12 cellular contexts compared by ENCODE assay signal in genomic region chr2:118055512-118056164, GRCh38. TPM values are rescaled to one million over a fixed set of nuclear protein-coding genes. Genes with fewer than 3 reads are reported as not detected.
A peak's percentile ranks its signal among the peaks of the same experiment; 100 is the strongest.
DNase-seq lines count a peak whose midpoint lies in the region; ATAC-seq and TF ChIP-seq lines count a peak whose summit lies in the region.
"Had no signal": no experiment of that assay in that cellular context is flagged by ENCODE, and none has a peak within 500 bp of the region (broad histone marks: within the 10 kb centered on the region; RNA-seq: fewer than 3 reads in every experiment).

No MANE protein-coding gene starts in this region.

- no peaks in the 10 kb centered on the region for H3F3A ChIP-seq in PC-3 (ENCODE audit: low read length, unreplicated experiment)

- no peaks in the 10 kb centered on the region for H4K20me1 ChIP-seq in PC-3 (ENCODE audit: low read length)

- H3K27me3 ChIP-seq in A673 (replicated peaks; ENCODE audit: insufficient read depth, low read depth, low read length, poor library complexity) (no peaks in the 10 kb centered on the region), PC-3 (ENCODE audit: low read length) (no peaks in the 10 kb centered on the region)
- H3K27me3 ChIP-seq: cardiac muscle cell had no signal

- H3K4me1 Mint-ChIP-seq in nephron progenitor cell: peaks cover 58% of the 10 kb centered on the region

- no peak overlapping the region for H2AFZ ChIP-seq in PC-3 (ENCODE audit: low read length)

- DNase-seq in nephron progenitor cell (peak; percentile 21), A673 (ENCODE audit: low spot score) (no peak), Right ventricle myocardium superior (no peak), NCI-H1105 treated with DMSO at 0.1 percent for 48 hours (lab: John Stamatoyannopoulos, UW) (no peak), PC-3 (no peak)
- DNase-seq: activated CD8-positive, alpha-beta T cell treated with anti-CD3 and anti-CD28 coated beads for 36 hours; EL had no signal

- POLR2A ChIA-PET in A673 (lab: Charles Lee; ENCODE audit: low non-redundant PET) (no interaction called here), PC-3 (lab: Charles Lee; ENCODE audit: unreplicated experiment) (no interaction called here)

- no peak overlapping the region for H3K9ac ChIP-seq in PC-3 (ENCODE audit: low read length)

- H3K27ac ChIP-seq in A673 (ENCODE audit: low read depth, low read length, poor library complexity, severe bottlenecking) (no peak overlapping the region), PC-3 (ENCODE audit: low read length) (no peak overlapping the region)
- H3K27ac ChIP-seq: cardiac muscle cell had no signal

- TF ChIP-seq CTCF in nephron progenitor cell (IDR thresholded peaks at IDR 0.05) (no peak), A673 (conservative IDR thresholded peaks at IDR 0.05; ENCODE audit: low read depth, low read length) (no peak), PC-3 (conservative IDR thresholded peaks at IDR 0.05; ENCODE audit: low read depth, low read length) (no peak)

- H3K4me3 ChIP-seq in A673 (ENCODE audit: low read depth, low read length, poor library complexity, severe bottlenecking): no peak overlapping the region
- H3K4me3 ChIP-seq in PC-3 (ENCODE audit: low read length): no peak overlapping the region
- H3K4me3 ChIP-seq: cardiac muscle cell had no signal

- H3K27ac Mint-ChIP-seq in nephron progenitor cell: peak overlapping the region; percentile 24
- H3K27ac Mint-ChIP-seq: activated CD8-positive, alpha-beta T cell treated with anti-CD3 and anti-CD28 coated beads for 36 hours had no signal

- no peaks in the 10 kb centered on the region for H3K27me3 Mint-ChIP-seq in nephron progenitor cell (ENCODE audit: low read depth, poor library complexity)

- no peaks in the 10 kb centered on the region for H3K79me2 ChIP-seq in PC-3 (ENCODE audit: low read length)

- BruUV-seq in A673 (replicated peaks; lab: Mats Ljungman, UMichigan) (no TSS peak), PC-3 (replicated peaks; lab: Mats Ljungman, UMichigan) (no TSS peak)

- intact Hi-C loops in A673 (cut with micrococcal nuclease; ENCODE audit: unreplicated experiment) (no loop called here), Right ventricle myocardium superior (cut with DNase I) (no loop called here), PC-3 (cut with micrococcal nuclease) (no loop called here)

- no peaks in the 10 kb centered on the region for H3K9me3 Mint-ChIP-seq in nephron progenitor cell
- H3K9me3 Mint-ChIP-seq: activated CD8-positive, alpha-beta T cell treated with anti-CD3 and anti-CD28 coated beads for 36 hours had no signal

- H3K9me2 ChIP-seq in PC-3 (replicated peaks; ENCODE audit: low read length): no peaks in the 10 kb centered on the region

- peak overlapping the region; percentile 16 for H3K4me3 Mint-ChIP-seq in nephron progenitor cell
- H3K4me3 Mint-ChIP-seq: activated CD8-positive, alpha-beta T cell treated with anti-CD3 and anti-CD28 coated beads for 36 hours had no signal

- CTCF ChIA-PET in A673 (lab: Charles Lee) (no interaction called here), PC-3 (lab: Charles Lee) (no interaction called here)

- H3K36me3 ChIP-seq in A673 (ENCODE audit: insufficient read depth, low read length, poor library complexity, severe bottlenecking) (no peaks in the 10 kb centered on the region), PC-3 (ENCODE audit: low read depth, low read length) (no peaks in the 10 kb centered on the region)
- H3K36me3 ChIP-seq: cardiac muscle cell had no signal

- H3K9me3 ChIP-seq in A673 (ENCODE audit: low read depth, low read length, poor library complexity, severe bottlenecking): no peaks in the 10 kb centered on the region
- no peaks in the 10 kb centered on the region for H3K9me3 ChIP-seq in PC-3 (ENCODE audit: low read length)

- ATAC-seq in GM18873 (IDR thresholded peaks at IDR 0.05; ENCODE audit: low FRiP score, unreplicated experiment) (peak; percentile 73), HG02588 (IDR thresholded peaks at IDR 0.05; ENCODE audit: unreplicated experiment) (peak; percentile 83), HG03520 (IDR thresholded peaks at IDR 0.05; ENCODE audit: unreplicated experiment) (peak; percentile 84), Right ventricle myocardium superior (ENCODE audit: poor library complexity) (no peak), PC-3 (no peak)
- ATAC-seq: activated CD8-positive, alpha-beta T cell treated with anti-CD3 and anti-CD28 coated beads for 36 hours; Panc1 had no signal

- H3K4me1 ChIP-seq in A673 (ENCODE audit: insufficient read depth, low read length, poor library complexity, severe bottlenecking) (peaks cover 3% of the 10 kb centered on the region), PC-3 (ENCODE audit: insufficient read depth, low read length) (peaks cover 14% of the 10 kb centered on the region)

- no peaks in the 10 kb centered on the region for H3K36me3 Mint-ChIP-seq in nephron progenitor cell (ENCODE audit: low read depth)

- no peak overlapping the region for H3K4me2 ChIP-seq in PC-3 (ENCODE audit: low read length)

RNA-seq across cellular contexts. Expression of gene INSIG2, which starts 32.6 kb away (rescaled TPM):
- total RNA-seq in A673 (2021) (13.3 and 15.3 TPM in 2 replicates), Right ventricle myocardium superior (16.2 TPM), PC-3 (2014; rRNA removed) (7.4 and 8.5 TPM in 2 replicates)

RNA-seq across cellular contexts. Expression of gene CCDC93, which starts 41.8 kb away (rescaled TPM):
- 27.2 and 28.8 TPM in 2 replicates for total RNA-seq in A673 (2021)
- 20.9 TPM for total RNA-seq in Right ventricle myocardium superior
- 14.0 and 21.3 TPM in 2 replicates for total RNA-seq in PC-3 (2014; rRNA removed)

Comparison
In these comparisons a context has a peak if more than half of its experiments do, and no peak if none do; other contexts are left out.
1. ATAC-seq: peak in GM18873 (single experiment), HG02588 (single experiment) and HG03520 (single experiment); none in Right ventricle myocardium superior (single experiment) and PC-3 (single experiment).